Comparison of ENCODE assay signal across 15 cellular contexts in genomic region chr2:4995466-4995865, GRCh38.
"Had no signal": no experiment of that assay in that cellular context is flagged by ENCODE, and none has a peak within 500 bp of the region (broad histone marks: within the 10 kb centered on the region; RNA-seq: fewer than 3 reads in every experiment).

No MANE protein-coding gene starts in this region.

- H3K4me1 ChIP-seq: sigmoid colon had no signal

- H3K27ac Mint-ChIP-seq: activated CD4-positive, alpha-beta T cell treated with anti-CD3 and anti-CD28 coated beads for 36 hours; activated CD8-positive, alpha-beta T cell treated with anti-CD3 and anti-CD28 coated beads for 36 hours; activated naive CD8-positive, alpha-beta T cell treated with anti-CD3 and anti-CD28 coated beads for 36 hours; activated T-cell treated with anti-CD3 and anti-CD28 coated beads, Interleukin-2, amount 50 U/mL, for 72 hours; natural killer cell; stimulated activated naive B cell treated with anti-CD40 and anti-IgM and Interleukin-4, amounts not matched to agents 10 μg/mL and 1 μg/mL and 100 μg/mL, for 72 hours; type B pancreatic cell had no signal

- H3K27me3 ChIP-seq: brain microvascular endothelial cell, sigmoid colon had no signal

- H3K36me3 Mint-ChIP-seq: activated naive CD8-positive, alpha-beta T cell treated with anti-CD3 and anti-CD28 coated beads for 36 hours; natural killer cell; stimulated activated naive B cell treated with anti-CD40 and anti-IgM and Interleukin-4, amounts not matched to agents 10 μg/mL and 1 μg/mL and 100 μg/mL, for 72 hours; type B pancreatic cell had no signal

- ATAC-seq: activated CD4-positive, alpha-beta T cell treated with anti-CD3 and anti-CD28 coated beads for 36 hours; activated CD8-positive, alpha-beta T cell treated with anti-CD3 and anti-CD28 coated beads for 36 hours; activated T-cell treated with anti-CD3 and anti-CD28 coated beads, Interleukin-2, amount 50 U/mL, for 72 hours; left colon; natural killer cell; stimulated activated naive B cell treated with anti-CD40 and anti-IgM and Interleukin-4, amounts not matched to agents 10 μg/mL and 1 μg/mL and 100 μg/mL, for 72 hours had no signal

- H3K36me3 ChIP-seq: brain microvascular endothelial cell, sigmoid colon had no signal

- H3K27me3 Mint-ChIP-seq: activated CD8-positive, alpha-beta T cell treated with anti-CD3 and anti-CD28 coated beads for 36 hours; activated naive CD8-positive, alpha-beta T cell treated with anti-CD3 and anti-CD28 coated beads for 36 hours; stimulated activated naive B cell treated with anti-CD40 and anti-IgM and Interleukin-4, amounts not matched to agents 10 μg/mL and 1 μg/mL and 100 μg/mL, for 72 hours; type B pancreatic cell had no signal

- DNase-seq: activated CD4-positive, alpha-beta T cell treated with anti-CD3 and anti-CD28 coated beads for 36 hours; activated CD8-positive, alpha-beta memory T cell treated with anti-CD3 and anti-CD28 coated beads, Interleukin-2, amount 50 U/mL, for 4 hours; activated CD8-positive, alpha-beta T cell treated with anti-CD3 and anti-CD28 coated beads for 36 hours; activated gamma-delta T cell treated with Interleukin-2 at 50 U/mL for 16 hours; activated naive CD8-positive, alpha-beta T cell treated with anti-CD3 and anti-CD28 coated beads for 36 hours; activated T-cell treated with anti-CD3 and anti-CD28 coated beads, Interleukin-2, amount 50 U/mL, for 72 hours; brain microvascular endothelial cell; dermis blood vessel endothelial cell; hypothalamus; left colon; natural killer cell; sigmoid colon; stimulated activated CD4-positive, alpha-beta T cell treated with anti-CD3 and anti-CD28 coated beads, Interleukin-2, amount 100 ng/mL, for 24 hours; stimulated activated naive B cell treated with anti-CD40 and anti-IgM and Interleukin-4, amounts not matched to agents 10 μg/mL and 1 μg/mL and 100 μg/mL, for 72 hours had no signal

- H3K9me3 ChIP-seq: sigmoid colon had no signal

- H3K4me3 ChIP-seq: sigmoid colon had no signal

- H3K27ac ChIP-seq: brain microvascular endothelial cell, sigmoid colon had no signal

- H3K4me3 Mint-ChIP-seq: activated CD4-positive, alpha-beta T cell treated with anti-CD3 and anti-CD28 coated beads for 36 hours; activated CD8-positive, alpha-beta T cell treated with anti-CD3 and anti-CD28 coated beads for 36 hours; activated naive CD8-positive, alpha-beta T cell treated with anti-CD3 and anti-CD28 coated beads for 36 hours; activated T-cell treated with anti-CD3 and anti-CD28 coated beads, Interleukin-2, amount 50 U/mL, for 72 hours; natural killer cell; stimulated activated naive B cell treated with anti-CD40 and anti-IgM and Interleukin-4, amounts not matched to agents 10 μg/mL and 1 μg/mL and 100 μg/mL, for 72 hours; type B pancreatic cell had no signal

- H3K4me1 Mint-ChIP-seq: activated CD4-positive, alpha-beta T cell treated with anti-CD3 and anti-CD28 coated beads for 36 hours; activated naive CD8-positive, alpha-beta T cell treated with anti-CD3 and anti-CD28 coated beads for 36 hours; natural killer cell; stimulated activated naive B cell treated with anti-CD40 and anti-IgM and Interleukin-4, amounts not matched to agents 10 μg/mL and 1 μg/mL and 100 μg/mL, for 72 hours had no signal
